Comparison of ENCODE assay signal across 1 cellular context in genomic region chr19:50695251-50696064, GRCh38.
TF ChIP-seq lines count a peak whose summit lies in the region.

No MANE protein-coding gene starts in this region.

TF ChIP-seq in K562, 482 proteins besides CTCF, POLR2A, EP300 and RAD21 (continued from another document and continues in another):
- TF ChIP-seq, protein P1, sequence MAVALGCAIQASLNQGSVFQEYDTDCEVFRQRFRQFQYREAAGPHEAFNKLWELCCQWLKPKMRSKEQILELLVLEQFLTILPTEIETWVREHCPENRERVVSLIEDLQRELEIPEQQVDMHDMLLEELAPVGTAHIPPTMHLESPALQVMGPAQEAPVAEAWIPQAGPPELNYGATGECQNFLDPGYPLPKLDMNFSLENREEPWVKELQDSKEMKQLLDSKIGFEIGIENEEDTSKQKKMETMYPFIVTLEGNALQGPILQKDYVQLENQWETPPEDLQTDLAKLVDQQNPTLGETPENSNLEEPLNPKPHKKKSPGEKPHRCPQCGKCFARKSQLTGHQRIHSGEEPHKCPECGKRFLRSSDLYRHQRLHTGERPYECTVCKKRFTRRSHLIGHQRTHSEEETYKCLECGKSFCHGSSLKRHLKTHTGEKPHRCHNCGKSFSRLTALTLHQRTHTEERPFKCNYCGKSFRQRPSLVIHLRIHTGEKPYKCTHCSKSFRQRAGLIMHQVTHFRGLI (CRISPR knock-in tag; IDR thresholded peaks at IDR 0.05) = no peak
- TF ChIP-seq ZFPM2 (CRISPR knock-in tag; IDR thresholded peaks at IDR 0.05) = no peak
- no peak for TF ChIP-seq ZNF41 (CRISPR knock-in tag; conservative IDR thresholded peaks at IDR 0.05)
- no peak for TF ChIP-seq KDM2B (CRISPR knock-in tag; IDR thresholded peaks at IDR 0.05)
- TF ChIP-seq KDM1A (IDR thresholded peaks at IDR 0.05) = peak in 1 of 2 experiments; percentile 18; a peak in 1 of 4 replicates
- TF ChIP-seq ZKSCAN8 (CRISPR knock-in tag; IDR thresholded peaks at IDR 0.05) = no peak
- TF ChIP-seq COPS2 (conservative IDR thresholded peaks at IDR 0.05) = no peak
- no peak for TF ChIP-seq HNRNPL (IDR thresholded peaks at IDR 0.05; ENCODE audit: low read depth, low read length)
- no peak for TF ChIP-seq ZBTB26 (CRISPR knock-in tag; IDR thresholded peaks at IDR 0.05)
- TF ChIP-seq MYNN (IDR thresholded peaks at IDR 0.05) = no peak
- no peak for TF ChIP-seq MYNN (CRISPR knock-in tag; IDR thresholded peaks at IDR 0.05)
- no peak for TF ChIP-seq MEF2D (tag; conservative IDR thresholded peaks at IDR 0.05; ENCODE audit: low read depth)
- no peak for TF ChIP-seq MYBL2 (IDR thresholded peaks at IDR 0.05; ENCODE audit: low read depth)
- no peak for TF ChIP-seq MYBL2 (CRISPR knock-in tag; IDR thresholded peaks at IDR 0.05; ENCODE audit: borderline replicate concordance)
- no peak for TF ChIP-seq MXI1 (IDR thresholded peaks at IDR 0.05; ENCODE audit: low read depth, low read length)
- TF ChIP-seq AFF4 (CRISPR knock-in tag; IDR thresholded peaks at IDR 0.05) = no peak
- TF ChIP-seq ZNF586 (CRISPR knock-in tag; conservative IDR thresholded peaks at IDR 0.05) = no peak
- no peak for TF ChIP-seq ZNF143 (CRISPR knock-in tag; IDR thresholded peaks at IDR 0.05)
- TF ChIP-seq JUND (IDR thresholded peaks at IDR 0.05; ENCODE audit: borderline replicate concordance, low read depth, low read length) = no peak
- TF ChIP-seq JUND (tag; IDR thresholded peaks at IDR 0.05; ENCODE audit: borderline replicate concordance, low read depth, low read length) = no peak
- TF ChIP-seq, protein P2, sequence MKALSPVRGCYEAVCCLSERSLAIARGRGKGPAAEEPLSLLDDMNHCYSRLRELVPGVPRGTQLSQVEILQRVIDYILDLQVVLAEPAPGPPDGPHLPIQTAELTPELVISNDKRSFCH (CRISPR knock-in tag; IDR thresholded peaks at IDR 0.05) = no peak
- TF ChIP-seq, protein P2 (tag; IDR thresholded peaks at IDR 0.05) = no peak
- no peak for TF ChIP-seq ZNF589 (CRISPR knock-in tag; IDR thresholded peaks at IDR 0.05; ENCODE audit: low read depth)
- no peak for TF ChIP-seq STAT5B (CRISPR knock-in tag; IDR thresholded peaks at IDR 0.05)
- TF ChIP-seq ZNF830 (CRISPR knock-in tag; IDR thresholded peaks at IDR 0.05) = no peak
- no peak for TF ChIP-seq CAMTA2 (CRISPR knock-in tag; conservative IDR thresholded peaks at IDR 0.05)
- no peak for TF ChIP-seq ATF3 (IDR thresholded peaks at IDR 0.05)
- no peak for TF ChIP-seq ATF3 (CRISPR knock-in tag; conservative IDR thresholded peaks at IDR 0.05)
- TF ChIP-seq CTCFL (IDR thresholded peaks at IDR 0.05; ENCODE audit: borderline replicate concordance, insufficient read depth, low read depth, low read length, poor library complexity, severe bottlenecking) = no peak
- no peak for TF ChIP-seq ETS2 (tag; IDR thresholded peaks at IDR 0.05; ENCODE audit: borderline replicate concordance, poor library complexity, severe bottlenecking)
- no peak for TF ChIP-seq ZMIZ1 (IDR thresholded peaks at IDR 0.05; ENCODE audit: low read depth in 2 of 2, low read length in 2 of 2)
- TF ChIP-seq ZNF174 (CRISPR knock-in tag; IDR thresholded peaks at IDR 0.05) = no peak
- TF ChIP-seq, protein P3, sequence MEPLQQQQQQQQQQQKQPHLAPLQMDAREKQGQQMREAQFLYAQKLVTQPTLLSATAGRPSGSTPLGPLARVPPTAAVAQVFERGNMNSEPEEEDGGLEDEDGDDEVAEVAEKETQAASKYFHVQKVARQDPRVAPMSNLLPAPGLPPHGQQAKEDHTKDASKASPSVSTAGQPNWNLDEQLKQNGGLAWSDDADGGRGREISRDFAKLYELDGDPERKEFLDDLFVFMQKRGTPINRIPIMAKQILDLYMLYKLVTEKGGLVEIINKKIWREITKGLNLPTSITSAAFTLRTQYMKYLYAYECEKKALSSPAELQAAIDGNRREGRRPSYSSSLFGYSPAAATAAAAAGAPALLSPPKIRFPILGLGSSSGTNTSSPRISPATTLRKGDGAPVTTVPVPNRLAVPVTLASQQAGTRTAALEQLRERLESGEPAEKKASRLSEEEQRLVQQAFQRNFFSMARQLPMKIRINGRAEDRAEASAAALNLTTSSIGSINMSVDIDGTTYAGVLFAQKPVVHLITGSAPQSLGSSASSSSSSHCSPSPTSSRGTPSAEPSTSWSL (CRISPR knock-in tag; IDR thresholded peaks at IDR 0.05; ENCODE audit: borderline replicate concordance) = no peak
- TF ChIP-seq, protein P4, sequence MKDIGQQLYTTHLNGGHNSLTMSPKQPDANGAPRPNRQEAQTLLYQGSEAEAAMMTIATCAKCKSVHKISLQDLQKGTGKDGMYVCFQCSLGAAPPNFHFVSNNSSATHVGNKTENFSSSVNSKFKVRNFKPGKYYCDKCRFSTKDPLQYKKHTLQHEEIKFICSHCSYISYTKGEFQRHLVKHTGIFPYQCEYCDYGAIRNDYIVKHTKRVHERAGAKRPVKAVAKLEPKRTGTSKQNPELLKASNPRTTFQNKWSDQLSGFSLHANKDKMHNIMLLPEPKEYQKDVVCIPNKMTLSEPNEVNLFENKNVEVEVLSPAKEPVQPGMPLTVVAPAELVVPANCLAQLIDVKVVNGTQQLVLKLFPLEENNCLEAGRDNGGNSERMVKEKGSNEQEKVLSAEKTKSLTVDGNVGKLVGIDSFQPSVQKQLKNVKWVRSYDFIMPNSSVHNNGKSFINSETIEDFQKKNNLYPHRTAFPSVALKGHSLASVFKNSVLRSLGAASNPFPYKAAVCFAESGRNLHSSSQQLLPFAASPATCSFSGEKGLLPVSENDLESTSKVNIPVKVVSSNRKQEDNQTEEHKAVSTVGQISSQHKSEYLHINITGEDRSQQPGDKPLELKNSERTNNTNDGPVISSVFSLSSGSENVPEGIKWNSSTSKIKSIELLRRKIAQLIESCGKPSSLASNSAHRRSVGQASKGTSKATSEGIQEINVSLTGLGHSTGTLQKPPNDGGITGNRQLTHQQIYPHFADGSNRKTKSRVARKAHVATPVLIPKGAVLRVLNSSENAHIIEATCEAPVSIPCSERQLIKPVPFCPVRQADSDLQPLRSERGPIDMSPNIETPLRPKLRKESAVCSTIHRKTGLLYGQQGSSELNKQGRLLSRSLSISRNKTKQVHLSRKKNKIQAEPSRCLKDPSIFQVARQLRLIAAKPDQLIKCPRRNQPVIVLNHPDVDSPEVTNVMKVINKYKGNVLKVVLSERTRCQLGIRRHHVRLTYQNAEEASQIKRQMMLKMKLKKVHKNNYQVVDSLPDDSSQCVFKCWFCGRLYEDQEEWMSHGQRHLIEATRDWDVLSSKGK (CRISPR knock-in tag; IDR thresholded peaks at IDR 0.05) = no peak
- no peak for TF ChIP-seq ZNF561 (CRISPR knock-in tag; conservative IDR thresholded peaks at IDR 0.05)
- TF ChIP-seq SRF (CRISPR knock-in tag; IDR thresholded peaks at IDR 0.05) = no peak
- TF ChIP-seq ZNF263 (CRISPR knock-in tag; IDR thresholded peaks at IDR 0.05; ENCODE audit: borderline replicate concordance) = no peak
- TF ChIP-seq ZNF778 (CRISPR knock-in tag; IDR thresholded peaks at IDR 0.05) = no peak
- no peak for TF ChIP-seq PML (IDR thresholded peaks at IDR 0.05; ENCODE audit: low read length)
- TF ChIP-seq SOX6 (IDR thresholded peaks at IDR 0.05) = no peak
- no peak for TF ChIP-seq BHLHE40 (IDR thresholded peaks at IDR 0.05; ENCODE audit: low read length)
- TF ChIP-seq SMAD2 (IDR thresholded peaks at IDR 0.05; ENCODE audit: low read depth, low read length) = no peak
- no peak for TF ChIP-seq HOXB6 (CRISPR knock-in tag; IDR thresholded peaks at IDR 0.05; ENCODE audit: borderline replicate concordance)
